In the genomic region with DNA sequence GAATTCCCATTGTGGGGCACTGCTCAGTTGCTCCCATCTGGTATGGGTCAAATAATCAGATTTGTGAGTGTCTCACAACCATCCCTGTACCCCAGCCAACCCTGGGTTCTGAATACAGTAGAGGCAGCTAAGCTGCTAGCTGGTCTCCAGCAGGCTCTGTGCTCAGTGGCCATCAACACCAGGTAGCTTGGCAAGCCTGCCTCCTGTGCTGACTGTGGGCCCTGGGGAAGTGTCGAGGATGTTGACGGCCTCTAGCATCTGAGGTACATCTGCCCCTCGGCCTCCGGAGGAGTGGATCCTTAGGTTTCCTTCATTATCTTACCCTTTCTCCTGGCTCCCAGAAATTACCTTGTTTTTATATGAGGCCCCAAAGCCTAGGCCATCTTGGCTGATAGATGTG, we compare ENCODE assay signal across 9 cellular contexts. TPM values are rescaled to one million over a fixed set of nuclear protein-coding genes. Genes with fewer than 3 reads are reported as not detected.
A peak's percentile ranks its signal among the peaks of the same experiment; 100 is the strongest.
DNase-seq lines count a peak whose midpoint lies in the region; ATAC-seq lines count a peak whose summit lies in the region.
"Had no signal": no experiment of that assay in that cellular context is flagged by ENCODE, and none has a peak within 500 bp of the region (broad histone marks: within the 10 kb centered on the region; RNA-seq: fewer than 3 reads in every experiment).

No MANE protein-coding gene starts in this region.

- DNase-seq in activated CD8-positive, alpha-beta memory T cell treated with anti-CD3 and anti-CD28 coated beads, Interleukin-2, amount 10 ng/mL, durations not matched to agents 7 days and 5 days, result no peak
- no peak for DNase-seq in activated CD8-positive, alpha-beta memory T cell treated with anti-CD3 and anti-CD28 coated beads, Interleukin-2, amount 50 U/mL, for 48 hours
- DNase-seq in activated naive CD8-positive, alpha-beta T cell treated with anti-CD3 and anti-CD28 coated beads for 36 hours, result no peak
- DNase-seq in memory B cell (ENCODE audit: low spot score in 2 of 2) (no peak), HuH-7 (ENCODE audit: low spot score) (no peak)
- DNase-seq: stimulated activated CD4-positive, alpha-beta T cell treated with anti-CD3 and anti-CD28 coated beads, Interleukin-2, amount 100 ng/mL, for 24 hours had no signal

- H3K4me3 Mint-ChIP-seq in activated CD8-positive, alpha-beta memory T cell treated with anti-CD3 and anti-CD28 coated beads, Interleukin-2, amount 10 ng/mL, durations not matched to agents 7 days and 5 days, result no peak overlapping the region
- no peak overlapping the region for H3K4me3 Mint-ChIP-seq in activated naive CD8-positive, alpha-beta T cell treated with anti-CD3 and anti-CD28 coated beads for 36 hours
- peak overlapping the region; percentile 76 for H3K4me3 Mint-ChIP-seq in memory B cell

- no peaks in the 10 kb centered on the region for H3K9me3 Mint-ChIP-seq in activated CD8-positive, alpha-beta memory T cell treated with anti-CD3 and anti-CD28 coated beads, Interleukin-2, amount 10 ng/mL, durations not matched to agents 7 days and 5 days (ENCODE audit: low read depth)
- no peaks in the 10 kb centered on the region for H3K9me3 Mint-ChIP-seq in activated naive CD8-positive, alpha-beta T cell treated with anti-CD3 and anti-CD28 coated beads for 36 hours
- H3K9me3 Mint-ChIP-seq in memory B cell, result no peaks in the 10 kb centered on the region

- H3K27me3 Mint-ChIP-seq in activated CD8-positive, alpha-beta memory T cell treated with anti-CD3 and anti-CD28 coated beads, Interleukin-2, amount 10 ng/mL, durations not matched to agents 7 days and 5 days, result no peaks in the 10 kb centered on the region
- H3K27me3 Mint-ChIP-seq in activated naive CD8-positive, alpha-beta T cell treated with anti-CD3 and anti-CD28 coated beads for 36 hours, result no peaks in the 10 kb centered on the region
- H3K27me3 Mint-ChIP-seq in memory B cell, result no peaks in the 10 kb centered on the region

- CTCF ChIA-PET in activated CD8-positive, alpha-beta memory T cell treated with anti-CD3 and anti-CD28 coated beads, Interleukin-2, amount 10 ng/mL, durations not matched to agents 7 days and 5 days (lab: Charles Lee), result interaction anchor here (1.4 to 1.5 kb wide), 2 partner anchors 10 to 13 kb away, joined by 3 to 4 read pairs; a partner anchor contains a TSS

- no peak for ATAC-seq in activated CD8-positive, alpha-beta memory T cell treated with anti-CD3 and anti-CD28 coated beads, Interleukin-2, amount 10 ng/mL, durations not matched to agents 7 days and 5 days
- ATAC-seq in memory B cell (ENCODE audit: low read depth), result no peak
- no peak for ATAC-seq in GM18519 (IDR thresholded peaks at IDR 0.05; ENCODE audit: low FRiP score, unreplicated experiment)
- ATAC-seq in HG03521 (IDR thresholded peaks at IDR 0.05; ENCODE audit: unreplicated experiment), result no peak

- H3K27ac Mint-ChIP-seq in activated CD8-positive, alpha-beta memory T cell treated with anti-CD3 and anti-CD28 coated beads, Interleukin-2, amount 10 ng/mL, durations not matched to agents 7 days and 5 days, result peak overlapping the region; percentile 87
- H3K27ac Mint-ChIP-seq in activated naive CD8-positive, alpha-beta T cell treated with anti-CD3 and anti-CD28 coated beads for 36 hours, result peak overlapping the region; percentile 72
- H3K27ac Mint-ChIP-seq in memory B cell, result peak overlapping the region; percentile 85

- H3K4me1 Mint-ChIP-seq in activated CD8-positive, alpha-beta memory T cell treated with anti-CD3 and anti-CD28 coated beads, Interleukin-2, amount 10 ng/mL, durations not matched to agents 7 days and 5 days, result peaks cover 91% of the 10 kb centered on the region
- peaks cover 88% of the 10 kb centered on the region for H3K4me1 Mint-ChIP-seq in activated naive CD8-positive, alpha-beta T cell treated with anti-CD3 and anti-CD28 coated beads for 36 hours
- peaks cover 85% of the 10 kb centered on the region for H3K4me1 Mint-ChIP-seq in memory B cell

- peak overlapping the region; percentile 63 for H3K27ac ChIP-seq in temporal lobe (ENCODE audit: low read depth, low read length)

- peaks cover 28% of the 10 kb centered on the region for H3K36me3 Mint-ChIP-seq in activated CD8-positive, alpha-beta memory T cell treated with anti-CD3 and anti-CD28 coated beads, Interleukin-2, amount 10 ng/mL, durations not matched to agents 7 days and 5 days
- H3K36me3 Mint-ChIP-seq in activated naive CD8-positive, alpha-beta T cell treated with anti-CD3 and anti-CD28 coated beads for 36 hours, result peaks cover 37% of the 10 kb centered on the region
- peaks cover 2% of the 10 kb centered on the region for H3K36me3 Mint-ChIP-seq in memory B cell

RNA-seq across cellular contexts. Expression of a gene that starts 13.3 kb away (rescaled TPM):
- 100 to 1,000 TPM; 108 to 116 TPM for total RNA-seq in activated CD8-positive, alpha-beta memory T cell treated with anti-CD3 and anti-CD28 coated beads, Interleukin-2, amount 10 ng/mL, durations not matched to agents 7 days and 5 days
- total RNA-seq in activated naive CD8-positive, alpha-beta T cell treated with anti-CD3 and anti-CD28 coated beads for 36 hours, result 10 to 100 TPM; 93.3 to 94.5 TPM
- 33.9 TPM for total RNA-seq in temporal lobe

RNA-seq across cellular contexts. Expression of a gene that starts 54.3 kb away (rescaled TPM):
- total RNA-seq in activated CD8-positive, alpha-beta memory T cell treated with anti-CD3 and anti-CD28 coated beads, Interleukin-2, amount 10 ng/mL, durations not matched to agents 7 days and 5 days, result 10 to 100 TPM; 30.0 to 37.9 TPM
- 10 to 100 TPM; 18.9 TPM for total RNA-seq in activated naive CD8-positive, alpha-beta T cell treated with anti-CD3 and anti-CD28 coated beads for 36 hours
- 22.4 TPM for total RNA-seq in temporal lobe
